Comparison of ENCODE assay signal across 1 cellular context in the genomic region with DNA sequence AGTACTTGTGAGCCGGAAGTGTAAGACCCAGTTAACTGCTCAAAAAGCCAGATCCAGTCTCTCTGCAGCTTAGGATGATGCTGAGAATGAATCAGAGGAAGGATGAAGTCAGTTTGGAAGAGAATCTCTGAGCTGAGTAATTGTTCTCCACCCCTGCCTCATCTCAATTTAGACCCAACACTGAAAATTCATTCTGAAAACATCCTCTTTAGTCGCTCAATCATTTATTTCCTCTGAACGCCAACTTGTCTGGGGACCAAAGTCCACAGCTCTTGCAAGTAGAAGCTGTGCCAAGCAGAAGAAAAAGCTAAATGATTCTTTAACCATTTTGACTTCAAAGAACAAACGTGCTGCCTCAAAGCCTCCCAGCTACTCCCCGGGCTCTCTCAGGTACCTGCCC.
A peak's percentile ranks its signal among the peaks of the same experiment; 100 is the strongest.
TF ChIP-seq lines count a peak whose summit lies in the region.

No MANE protein-coding gene starts in this region.

TF ChIP-seq in liver, 16 proteins besides CTCF, POLR2A, EP300 and RAD21 (continued from another document):
- TF ChIP-seq FOXA1 (IDR thresholded peaks at IDR 0.05) (no peak), TAF1 (conservative IDR thresholded peaks at IDR 0.05) (no peak), RXRA (IDR thresholded peaks at IDR 0.05) (peak in 1 of 2 donors; percentile 7), EGR1 (IDR thresholded peaks at IDR 0.05; ENCODE audit: low read depth in 2 of 2) (no peak), MAX (IDR thresholded peaks at IDR 0.05) (no peak), HNF4A (conservative IDR thresholded peaks at IDR 0.05) (peak; percentile 81 to 85), FOXA2 (IDR thresholded peaks at IDR 0.05) (no peak), JUND (IDR thresholded peaks at IDR 0.05) (peak in 1 of 2 donors; percentile 13), HNF4G (IDR thresholded peaks at IDR 0.05) (peak; percentile 88)
- TF ChIP-seq, protein P1, sequence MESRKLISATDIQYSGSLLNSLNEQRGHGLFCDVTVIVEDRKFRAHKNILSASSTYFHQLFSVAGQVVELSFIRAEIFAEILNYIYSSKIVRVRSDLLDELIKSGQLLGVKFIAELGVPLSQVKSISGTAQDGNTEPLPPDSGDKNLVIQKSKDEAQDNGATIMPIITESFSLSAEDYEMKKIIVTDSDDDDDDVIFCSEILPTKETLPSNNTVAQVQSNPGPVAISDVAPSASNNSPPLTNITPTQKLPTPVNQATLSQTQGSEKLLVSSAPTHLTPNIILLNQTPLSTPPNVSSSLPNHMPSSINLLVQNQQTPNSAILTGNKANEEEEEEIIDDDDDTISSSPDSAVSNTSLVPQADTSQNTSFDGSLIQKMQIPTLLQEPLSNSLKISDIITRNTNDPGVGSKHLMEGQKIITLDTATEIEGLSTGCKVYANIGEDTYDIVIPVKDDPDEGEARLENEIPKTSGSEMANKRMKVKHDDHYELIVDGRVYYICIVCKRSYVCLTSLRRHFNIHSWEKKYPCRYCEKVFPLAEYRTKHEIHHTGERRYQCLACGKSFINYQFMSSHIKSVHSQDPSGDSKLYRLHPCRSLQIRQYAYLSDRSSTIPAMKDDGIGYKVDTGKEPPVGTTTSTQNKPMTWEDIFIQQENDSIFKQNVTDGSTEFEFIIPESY (IDR thresholded peaks at IDR 0.05): no peak
